In the genomic region with DNA sequence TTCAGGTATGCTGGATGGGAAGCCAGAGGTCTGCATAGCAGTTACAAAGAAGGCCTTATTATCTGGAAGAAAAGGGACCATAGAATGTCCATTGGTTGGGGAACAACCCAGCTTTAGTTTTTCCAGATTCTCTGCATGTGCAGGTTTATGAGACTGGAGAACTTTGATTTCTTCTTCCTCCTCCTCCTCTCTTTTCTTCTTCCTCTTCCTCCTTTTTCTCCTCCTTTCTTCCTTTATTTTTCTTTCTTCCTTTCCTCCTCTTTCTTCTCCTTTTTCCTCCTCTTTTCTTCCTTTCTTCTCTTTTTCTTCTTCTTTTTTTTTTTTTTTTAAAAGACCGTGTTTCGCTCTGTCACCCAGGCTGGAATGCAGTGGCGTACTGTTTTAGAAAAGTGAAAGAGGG, we compare ENCODE assay signal across 18 cellular contexts. TPM values are rescaled to one million over a fixed set of nuclear protein-coding genes. Genes with fewer than 3 reads are reported as not detected.
DNase-seq lines count a peak whose midpoint lies in the region; ATAC-seq and TF ChIP-seq lines count a peak whose summit lies in the region.
"Had no signal": no experiment of that assay in that cellular context is flagged by ENCODE, and none has a peak within 500 bp of the region (broad histone marks: within the 10 kb centered on the region; RNA-seq: fewer than 3 reads in every experiment).

No MANE protein-coding gene starts in this region.

- ATAC-seq in stimulated activated memory B cell treated with anti-CD40 and anti-IgM and Interleukin-4, amounts not matched to agents 10 μg/mL and 1 μg/mL and 100 μg/mL, for 72 hours = no peak
- no peak for ATAC-seq in GM18873 (IDR thresholded peaks at IDR 0.05; ENCODE audit: low FRiP score, unreplicated experiment)

- H3K9me3 ChIP-seq in HEK293 (ENCODE audit: control insufficient read depth, insufficient read depth, low read depth, low read length) = no peaks in the 10 kb centered on the region
- H3K9me3 ChIP-seq: BE2C, BLaER1 had no signal

- intact Hi-C loops in Calu3 (cut with micrococcal nuclease; ENCODE audit: unreplicated experiment) = no loop called here

- no peaks in the 10 kb centered on the region for H3K4me1 Mint-ChIP-seq in Calu3 (ENCODE audit: low read depth, unreplicated experiment)
- peaks cover 21% of the 10 kb centered on the region for H3K4me1 Mint-ChIP-seq in stimulated activated memory B cell treated with anti-CD40 and anti-IgM and Interleukin-4, amounts not matched to agents 10 μg/mL and 1 μg/mL and 100 μg/mL, for 72 hours

- peaks cover 30% of the 10 kb centered on the region for H3K36me3 Mint-ChIP-seq in Calu3 (ENCODE audit: insufficient read depth, unreplicated experiment)
- peaks cover 22% of the 10 kb centered on the region for H3K36me3 Mint-ChIP-seq in stimulated activated memory B cell treated with anti-CD40 and anti-IgM and Interleukin-4, amounts not matched to agents 10 μg/mL and 1 μg/mL and 100 μg/mL, for 72 hours

- no peak overlapping the region for H3K4me3 Mint-ChIP-seq in Calu3 (ENCODE audit: low read depth, unreplicated experiment)
- H3K4me3 Mint-ChIP-seq in stimulated activated memory B cell treated with anti-CD40 and anti-IgM and Interleukin-4, amounts not matched to agents 10 μg/mL and 1 μg/mL and 100 μg/mL, for 72 hours = no peak overlapping the region
- H3K4me3 Mint-ChIP-seq: CD14-positive monocyte; CD4-positive, alpha-beta memory T cell; CD4-positive, CD25-positive, alpha-beta regulatory T cell; CD8-positive, alpha-beta memory T cell had no signal

- H3K36me3 ChIP-seq in HEK293 (ENCODE audit: control insufficient read depth in 2 of 2, insufficient read depth in 1 of 2, low read length in 2 of 2) = peaks cover 3 to 16% of the 10 kb centered on the region in 2 experiments
- H3K36me3 ChIP-seq: BE2C had no signal

- no peak for DNase-seq in Calu3
- DNase-seq in activated CD4-positive, CD25-positive, alpha-beta regulatory T cell treated with anti-CD3 and anti-CD28 coated beads, Interleukin-2, amount 50 U/mL, for 72 hours = no peak
- DNase-seq: 8988T; ACHN; BE2C; C1 segment of cervical spinal cord; CD4-positive, alpha-beta memory T cell; CD4-positive, CD25-positive, alpha-beta regulatory T cell; CD8-positive, alpha-beta memory T cell; COR-L47; DMS79 treated with DMSO at 0.1 percent for 48 hours; GF-D8 had no signal

- H3K9me3 Mint-ChIP-seq in Calu3 (ENCODE audit: low read depth, unreplicated experiment) = peaks cover 3% of the 10 kb centered on the region
- no peaks in the 10 kb centered on the region for H3K9me3 Mint-ChIP-seq in stimulated activated memory B cell treated with anti-CD40 and anti-IgM and Interleukin-4, amounts not matched to agents 10 μg/mL and 1 μg/mL and 100 μg/mL, for 72 hours
- H3K9me3 Mint-ChIP-seq: CD8-positive, alpha-beta memory T cell had no signal

- H3K4me1 ChIP-seq in HEK293 (ENCODE audit: control insufficient read depth, insufficient read depth, low read length) = no peaks in the 10 kb centered on the region
- H3K4me1 ChIP-seq: BE2C had no signal

- BruUV-seq in Calu3 (replicated peaks; lab: Mats Ljungman, UMichigan) = no TSS peak

- TF ChIP-seq CTCF in Calu3 (IDR thresholded peaks at IDR 0.05; ENCODE audit: unreplicated experiment) (no peak), HEK293 (tag by site-specific recombination; IDR thresholded peaks at IDR 0.05) (no peak)

- peak overlapping the region; percentile 24 for H3K27ac Mint-ChIP-seq in Calu3 (ENCODE audit: unreplicated experiment)
- peak overlapping the region; percentile 54 for H3K27ac Mint-ChIP-seq in stimulated activated memory B cell treated with anti-CD40 and anti-IgM and Interleukin-4, amounts not matched to agents 10 μg/mL and 1 μg/mL and 100 μg/mL, for 72 hours

- no peak overlapping the region for H3K4me3 ChIP-seq in HEK293 (ENCODE audit: low read depth, low read length)
- H3K4me3 ChIP-seq: BLaER1 had no signal

- POLR2A ChIA-PET in HEK293 (lab: Yijun Ruan, JAX) = interaction anchor here (1.0 kb wide), 1 partner anchor 22 kb away, joined by 3 read pairs; no protein-coding TSS in a partner anchor

- CTCF ChIA-PET in Calu3 (lab: Charles Lee) = interaction anchor here (0.9 kb wide), 1 partner anchor 58 kb away, joined by 3 read pairs; the partner anchor contains the start of gene CCDC106
- CTCF ChIA-PET in HEK293 (lab: Yijun Ruan, JAX) = interaction anchor here (1.0 kb wide), 1 partner anchor 16 kb away, joined by 3 read pairs; no protein-coding TSS in a partner anchor

- peaks cover 27% of the 10 kb centered on the region for H3K27me3 Mint-ChIP-seq in Calu3 (ENCODE audit: unreplicated experiment)
- H3K27me3 Mint-ChIP-seq in stimulated activated memory B cell treated with anti-CD40 and anti-IgM and Interleukin-4, amounts not matched to agents 10 μg/mL and 1 μg/mL and 100 μg/mL, for 72 hours = no peaks in the 10 kb centered on the region
- H3K27me3 Mint-ChIP-seq: CD4-positive, alpha-beta memory T cell had no signal

- no peak overlapping the region for H3K27ac ChIP-seq in HEK293 (ENCODE audit: extremely low read depth, low read depth, low read length)
- H3K27ac ChIP-seq: BLaER1 had no signal

TF ChIP-seq in HEK293, 187 proteins besides CTCF, POLR2A, EP300 and RAD21:
- TF ChIP-seq ZNF513 (tag by site-specific recombination; IDR thresholded peaks at IDR 0.05) (peak; percentile 57; the same call in 1 of the 2 replicates), SP3 (tag by site-specific recombination; IDR thresholded peaks at IDR 0.05) (no peak), ZNF501 (tag by site-specific recombination; IDR thresholded peaks at IDR 0.05) (no peak), ZNF366 (tag by site-specific recombination; conservative IDR thresholded peaks at IDR 0.05) (peak; percentile 47; the same call in 1 of the 2 replicates), ZBTB7A (tag by site-specific recombination; IDR thresholded peaks at IDR 0.05; ENCODE audit: low read depth) (no peak)

RNA-seq across cellular contexts. Expression of gene EPN1, which starts 30.9 kb away (rescaled TPM):
- total RNA-seq in Calu3 (2022) = 162 and 180 TPM in 2 replicates

RNA-seq across cellular contexts. Expression of gene NLRP9, which starts 32.2 kb away (rescaled TPM):
- not detected in 2 replicates for total RNA-seq in Calu3 (2022)
- total RNA-seq: A673; CD4-positive, alpha-beta memory T cell; CD4-positive, CD25-positive, alpha-beta regulatory T cell; CD8-positive, alpha-beta memory T cell had no signal

RNA-seq across cellular contexts. Expression of gene U2AF2, which starts 51.1 kb away (rescaled TPM):
- 286 and 309 TPM in 2 replicates for total RNA-seq in Calu3 (2022)

RNA-seq across cellular contexts. Expression of gene RFPL4A, which starts 52.9 kb away (rescaled TPM):
- not detected in 2 replicates for total RNA-seq in Calu3 (2022)
- total RNA-seq: A673; CD4-positive, alpha-beta memory T cell; CD4-positive, CD25-positive, alpha-beta regulatory T cell; CD8-positive, alpha-beta memory T cell had no signal

RNA-seq across cellular contexts. Expression of gene CCDC106, which starts 58.0 kb away (rescaled TPM):
- total RNA-seq in Calu3 (2022) = 12.7 and 18.3 TPM in 2 replicates
